3 cellular contexts compared by ENCODE assay signal in the genomic region with DNA sequence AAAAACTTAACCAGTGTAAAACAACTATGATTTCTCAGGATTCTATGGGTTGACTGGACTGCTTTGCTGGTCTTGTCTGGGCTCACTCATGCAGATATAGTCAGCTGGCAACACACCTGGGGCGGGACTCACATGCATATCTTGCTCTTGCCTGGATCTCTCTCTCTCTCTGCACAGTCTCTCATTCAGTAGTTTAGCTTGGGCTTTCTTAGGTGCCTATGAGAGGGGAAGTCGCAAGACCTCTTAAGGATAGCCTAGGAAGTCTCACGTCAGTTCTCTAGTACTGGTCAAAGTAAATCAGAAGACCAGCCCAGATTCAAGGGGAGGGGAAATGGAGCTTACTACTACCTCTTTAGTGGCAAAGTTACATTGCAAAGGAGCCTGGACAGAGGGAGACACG.
TF ChIP-seq lines count a peak whose summit lies in the region.

No MANE protein-coding gene starts in this region.

TF ChIP-seq in SK-N-SH, 30 proteins besides CTCF, POLR2A, EP300 and RAD21 (continued from another document):
- TF ChIP-seq TAF1 (IDR thresholded peaks at IDR 0.05; ENCODE audit: borderline replicate concordance, low read depth, low read length) (no peak), FOSL2 (IDR thresholded peaks at IDR 0.05; ENCODE audit: borderline replicate concordance, low read depth) (no peak), JUND (IDR thresholded peaks at IDR 0.05) (no peak), EZH2phosphoT487 (IDR thresholded peaks at IDR 0.05; ENCODE audit: borderline replicate concordance, low read depth) (no peak), SIN3A (IDR thresholded peaks at IDR 0.05; ENCODE audit: borderline replicate concordance, low read depth, low read length) (no peak), POLR2AphosphoS5 (IDR thresholded peaks at IDR 0.05; ENCODE audit: low read depth, low read length) (no peak), NFIC (IDR thresholded peaks at IDR 0.05; ENCODE audit: borderline replicate concordance) (no peak), TEAD4 (IDR thresholded peaks at IDR 0.05; ENCODE audit: borderline replicate concordance, insufficient read depth) (no peak), SMC3 (IDR thresholded peaks at IDR 0.05; ENCODE audit: low read depth, low read length) (no peak), FOXJ3 (CRISPR knock-in tag; IDR thresholded peaks at IDR 0.05) (no peak), IRF3 (IDR thresholded peaks at IDR 0.05; ENCODE audit: low read depth, low read length) (no peak)
- TF ChIP-seq, protein P1, sequence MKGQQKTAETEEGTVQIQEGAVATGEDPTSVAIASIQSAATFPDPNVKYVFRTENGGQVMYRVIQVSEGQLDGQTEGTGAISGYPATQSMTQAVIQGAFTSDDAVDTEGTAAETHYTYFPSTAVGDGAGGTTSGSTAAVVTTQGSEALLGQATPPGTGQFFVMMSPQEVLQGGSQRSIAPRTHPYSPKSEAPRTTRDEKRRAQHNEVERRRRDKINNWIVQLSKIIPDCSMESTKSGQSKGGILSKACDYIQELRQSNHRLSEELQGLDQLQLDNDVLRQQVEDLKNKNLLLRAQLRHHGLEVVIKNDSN (IDR thresholded peaks at IDR 0.05; ENCODE audit: borderline replicate concordance, low read depth) = no peak

TF ChIP-seq in SK-N-SH treated with all-trans-retinoic acid at 6 μM for 48 hours, 23 proteins besides CTCF, POLR2A, EP300 and RAD21 (continued from another document):
- TF ChIP-seq PPARA (CRISPR knock-in tag; IDR thresholded peaks at IDR 0.05; ENCODE audit: borderline replicate concordance) = no peak
- no peak for TF ChIP-seq CSDC2 (CRISPR knock-in tag; IDR thresholded peaks at IDR 0.05)

TF ChIP-seq in neural cell, 6 proteins besides CTCF, POLR2A, EP300 and RAD21:
- TF ChIP-seq MXI1 (conservative IDR thresholded peaks at IDR 0.05; ENCODE audit: poor library complexity, severe bottlenecking) = no peak
TF ChIP-seq in neural cell: peak in this region for 0.
